26 cellular contexts compared by ENCODE assay signal in genomic region chr10:33945051-33945450, GRCh38.
"Had no signal": no experiment of that assay in that cellular context is flagged by ENCODE, and none has a peak within 500 bp of the region (broad histone marks: within the 10 kb centered on the region; RNA-seq: fewer than 3 reads in every experiment).

No MANE protein-coding gene starts in this region.

- DNase-seq: cortex of kidney; effector memory CD8-positive, alpha-beta T cell; foreskin keratinocyte; heart left ventricle; kidney; left cardiac atrium; left lung; mesenchymal stem cell; midbrain; naive thymus-derived CD4-positive, alpha-beta T cell; stimulated activated CD4-positive, alpha-beta T cell treated with anti-CD3 and anti-CD28 coated beads, Interleukin-12 subunit alpha, Interleukin-12 subunit beta, amount 100 ng/mL, for 4 hours; stimulated activated CD4-positive, alpha-beta T cell treated with anti-CD3 and anti-CD28 coated beads, Interleukin-1b, Interleukin-23, amount 100 ng/mL, for 48 hours; stimulated activated CD4-positive, alpha-beta T cell treated with anti-CD3 and anti-CD28 coated beads, Interleukin-4, amount 100 ng/mL, for 1 hour; stimulated activated CD8-positive, alpha-beta memory T cell treated with anti-CD3 and anti-CD28 coated beads, Interleukin-4, amount 100 ng/mL, for 48 hours; stimulated activated naive CD4-positive, alpha-beta T cell treated with Interleukin-2 at 50 U/mL for 16 hours; stomach; thyroid gland; trophoblast cell had no signal

- H3K27ac ChIP-seq: esophagus muscularis mucosa, foreskin keratinocyte, gastroesophageal sphincter, heart left ventricle, hepatocyte, left lung, neural progenitor cell, parathyroid adenoma, right atrium auricular region, stomach, thyroid gland, vagina had no signal

- ATAC-seq: effector memory CD8-positive, alpha-beta T cell; foreskin keratinocyte; gastroesophageal sphincter; heart left ventricle; left cardiac atrium; left lung; naive thymus-derived CD4-positive, alpha-beta T cell; sciatic nerve had no signal
